Comparison of ENCODE assay signal across 10 cellular contexts in the genomic region with DNA sequence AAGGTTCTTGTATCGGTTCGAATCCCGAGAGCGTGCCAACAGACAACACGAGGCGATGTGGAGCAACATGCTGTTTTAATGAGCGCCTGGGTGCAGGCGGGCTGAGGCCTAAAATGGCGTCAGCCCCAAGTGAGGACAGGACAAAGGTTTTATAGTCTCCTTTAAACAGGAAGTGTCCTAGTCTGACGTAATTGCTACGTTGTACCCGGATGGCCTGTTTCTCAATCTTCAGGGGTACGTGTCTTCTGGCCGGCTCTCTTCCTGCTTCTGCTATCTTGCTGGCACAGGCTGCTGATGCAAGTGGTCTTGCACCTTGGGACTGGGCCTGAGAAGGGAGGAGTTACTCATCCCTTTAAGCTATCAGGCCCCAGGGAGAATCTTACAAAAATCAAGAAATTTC. TPM values are rescaled to one million over a fixed set of nuclear protein-coding genes. Genes with fewer than 3 reads are reported as not detected.
A peak's percentile ranks its signal among the peaks of the same experiment; 100 is the strongest.
DNase-seq lines count a peak whose midpoint lies in the region; ATAC-seq and TF ChIP-seq lines count a peak whose summit lies in the region.
"Not testable (repeated sequence)": the region's sequence is repeated elsewhere in the genome, so short reads cannot be mapped to it uniquely, and the experiment has no call there.
"Had no signal": no experiment of that assay in that cellular context is flagged by ENCODE, and none has a peak within 500 bp of the region (broad histone marks: within the 10 kb centered on the region; RNA-seq: fewer than 3 reads in every experiment).

No MANE protein-coding gene starts in this region.

- H3K9me3 Mint-ChIP-seq in CD14-positive monocyte: not testable (repeated sequence)

- not testable (repeated sequence) for H3K36me3 ChIP-seq in right lobe of liver

- not testable (repeated sequence) for H3K4me3 ChIP-seq in right lobe of liver

- not testable (repeated sequence) for TF ChIP-seq POLR2A in right lobe of liver (IDR thresholded peaks at IDR 0.05)

- H3K4me1 ChIP-seq in right lobe of liver: not testable (repeated sequence)

- H3K27me3 ChIP-seq in right lobe of liver: not testable (repeated sequence)

- H3K27ac Mint-ChIP-seq in CD14-positive monocyte: peak overlapping the region; percentile 82 to 94 (median 88)

- WGBS in right lobe of liver (ENCODE audit: insufficient coverage, low coverage, low lambda C conversion rate, missing lambda C conversion rate): 64% methylated on average over 11 of the region's 14 CpGs

- peaks cover 64% of the 10 kb centered on the region for H3K4me1 Mint-ChIP-seq in CD14-positive monocyte

- not testable (repeated sequence) for H3K27ac ChIP-seq in right lobe of liver

- in situ Hi-C loops in KBM-7 (cut with MboI; ENCODE audit: low pct_unique_long_range_greater_than_20kb, low sequenced_read_pairs): not testable (repeated sequence)

- H3K27me3 Mint-ChIP-seq in CD14-positive monocyte (ENCODE audit: low read depth in 3 of 3): not testable (repeated sequence)

- TF ChIP-seq CTCF in CD14-positive monocyte (IDR thresholded peaks at IDR 0.05); right lobe of liver (IDR thresholded peaks at IDR 0.05): not testable (repeated sequence)

- intact Hi-C loops in CD14-positive monocyte (cut with micrococcal nuclease): loop anchor here (10.0 kb wide), 2 partner anchors 101 to 319 kb away; no protein-coding TSS in a partner anchor
- intact Hi-C loops in Right ventricle myocardium inferior (cut with DNase I); right lobe of liver (cut with DNase I): not testable (repeated sequence)

- H3K36me3 Mint-ChIP-seq in CD14-positive monocyte: not testable (repeated sequence)

- H3K4me3 Mint-ChIP-seq in CD14-positive monocyte: not testable (repeated sequence)

- DNase-seq in CD14-positive monocyte (ENCODE audit: low spot score) (peak; percentile 94), KBM-7 (peak; percentile 32), NOMO-1 treated with DMSO at 0.1 percent for 48 hours (lab: John Stamatoyannopoulos, UW; ENCODE audit: unreplicated experiment) (peak; percentile 82), SKM-1 treated with dmso at 0.1 percent for 144 hours (lab: John Stamatoyannopoulos, UW; ENCODE audit: unreplicated experiment) (peak; percentile 84), amniotic epithelial cell (ENCODE audit: low read depth) (peak; percentile 79), Right ventricle myocardium inferior (ENCODE audit: missing footprints) (peak; percentile 74), right lobe of liver (peak in 2 of 3 donors; percentile 49 to 59), pons (ENCODE audit: low spot score) (peak; percentile 32)

- not testable (repeated sequence) for ATAC-seq in Right ventricle myocardium inferior, right lobe of liver

- not testable (repeated sequence) for H3K9me3 ChIP-seq in right lobe of liver

RNA-seq across cellular contexts. Expression of a gene that starts 9.6 kb away (rescaled TPM):
- not detected for polyA plus RNA-seq in CD14-positive monocyte
- not detected for total RNA-seq in Right ventricle myocardium inferior
- total RNA-seq in right lobe of liver: not detected
- total RNA-seq: A172; CD8-positive, alpha-beta T cell had no signal

RNA-seq across cellular contexts. Expression of a gene that starts 24.0 kb away (rescaled TPM):
- polyA plus RNA-seq in CD14-positive monocyte: 10 to 100 TPM in 1 of 2 donors, 1 to 10 TPM in 1; 7.4 to 30.2 TPM
- total RNA-seq in Right ventricle myocardium inferior (17.4 TPM), right lobe of liver (10 to 100 TPM in 2 of 6 experiments, 1 to 10 TPM in 4; 1.4 to 15.6 (median 4.9) TPM)

Comparison
In these comparisons a context has a peak if more than half of its experiments do, and no peak if none do; other contexts are left out.
1. DNase-seq: peak in every context shown above with its lines; median percentile 94 in CD14-positive monocyte; 84 in SKM-1 treated with dmso at 0.1 percent for 144 hours; 82 in NOMO-1 treated with DMSO at 0.1 percent for 48 hours; 79 in amniotic epithelial cell; 74 in Right ventricle myocardium inferior; 54 in right lobe of liver; 32 in KBM-7; 32 in pons.